18 cellular contexts compared by ENCODE assay signal in the genomic region with DNA sequence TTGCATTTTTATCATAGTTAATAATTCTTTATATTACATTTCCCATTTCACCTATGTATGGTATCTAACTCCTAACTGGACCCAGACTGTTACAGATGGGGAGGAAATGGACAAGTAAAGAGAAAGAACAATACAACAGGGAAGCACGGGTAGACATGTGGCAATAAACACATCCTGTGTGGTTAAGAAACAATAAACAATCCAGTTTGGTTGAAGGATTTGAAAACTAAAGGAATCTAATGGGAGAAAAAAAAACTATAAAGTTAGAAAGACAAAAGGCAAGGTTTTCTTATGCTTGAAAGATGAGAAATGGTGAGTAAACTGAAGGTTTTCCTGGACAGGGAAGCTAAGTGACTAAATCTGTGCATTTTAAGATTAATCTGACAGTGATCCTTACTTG. TPM values are rescaled to one million over a fixed set of nuclear protein-coding genes. Genes with fewer than 3 reads are reported as not detected.
A peak's percentile ranks its signal among the peaks of the same experiment; 100 is the strongest.
DNase-seq lines count a peak whose midpoint lies in the region; ATAC-seq and TF ChIP-seq lines count a peak whose summit lies in the region.
"Had no signal": no experiment of that assay in that cellular context is flagged by ENCODE, and none has a peak within 500 bp of the region (broad histone marks: within the 10 kb centered on the region; RNA-seq: fewer than 3 reads in every experiment).

No MANE protein-coding gene starts in this region.

- TF ChIP-seq CTCF in AG04450 (IDR thresholded peaks at IDR 0.05; ENCODE audit: low read depth, low read length) (no peak), WTC11 (IDR thresholded peaks at IDR 0.05) (no peak), fibroblast of the aortic adventitia (IDR thresholded peaks at IDR 0.05; ENCODE audit: insufficient read depth, low read length) (no peak)
- no peak for TF ChIP-seq CTCF in CD8-positive, alpha-beta T cell (IDR thresholded peaks at IDR 0.05)

- no peaks in the 10 kb centered on the region for H3K27me3 ChIP-seq in AG04450 (ENCODE audit: control insufficient read depth, insufficient read depth, low read length)
- H3K27me3 ChIP-seq in CD8-positive, alpha-beta T cell (ENCODE audit: insufficient read depth, low read length) = no peaks in the 10 kb centered on the region
- H3K27me3 ChIP-seq: cardiac muscle cell, SJCRH30 had no signal

- no peak for ATAC-seq in WTC11
- no peak for ATAC-seq in HG02970 (IDR thresholded peaks at IDR 0.05; ENCODE audit: low FRiP score, unreplicated experiment)
- no peak for ATAC-seq in CD8-positive, alpha-beta T cell

- peaks cover 23% of the 10 kb centered on the region for H3K36me3 Mint-ChIP-seq in WTC11
- peaks cover 32% of the 10 kb centered on the region for H3K36me3 Mint-ChIP-seq in activated CD4-positive, alpha-beta memory T cell treated with anti-CD3 and anti-CD28 coated beads for 36 hours
- peaks cover 58% of the 10 kb centered on the region for H3K36me3 Mint-ChIP-seq in CD8-positive, alpha-beta T cell

- no peaks in the 10 kb centered on the region for H3K9me3 ChIP-seq in AG04450 (ENCODE audit: control insufficient read depth, insufficient read depth, low read length)
- H3K9me3 ChIP-seq in CD8-positive, alpha-beta T cell (ENCODE audit: low read length) = no peaks in the 10 kb centered on the region
- H3K9me3 ChIP-seq: SJCRH30 had no signal

- CTCF ChIA-PET in AG04450 (lab: Charles Lee) (interaction anchor here (1.8 kb wide), 1 partner anchor 17 kb away, joined by 5 read pairs; no protein-coding TSS in a partner anchor), WTC11 (lab: Charles Lee) (no interaction called here)
- CTCF ChIA-PET in activated CD4-positive, alpha-beta memory T cell treated with anti-CD3 and anti-CD28 coated beads for 36 hours (lab: Charles Lee) = no interaction called here
- CTCF ChIA-PET in CD8-positive, alpha-beta T cell (lab: Charles Lee) = interaction anchor here (0.7 kb wide), 1 partner anchor 807 kb away, joined by 3 read pairs; no protein-coding TSS in a partner anchor

- H3K4me3 ChIP-seq in AG04450 (ENCODE audit: low read depth, low read length) (no peak overlapping the region), fibroblast of the aortic adventitia (ENCODE audit: low read depth, low read length) (no peak overlapping the region)
- H3K4me3 ChIP-seq in CD8-positive, alpha-beta T cell (ENCODE audit: low read depth, low read length) = no peak overlapping the region
- H3K4me3 ChIP-seq: cardiac muscle cell, SJCRH30 had no signal

- no peak overlapping the region for H3K4me3 Mint-ChIP-seq in WTC11
- no peak overlapping the region for H3K4me3 Mint-ChIP-seq in activated CD4-positive, alpha-beta memory T cell treated with anti-CD3 and anti-CD28 coated beads for 36 hours
- H3K4me3 Mint-ChIP-seq in CD8-positive, alpha-beta T cell = no peak overlapping the region

- H3K9me3 Mint-ChIP-seq in WTC11 = no peaks in the 10 kb centered on the region
- no peaks in the 10 kb centered on the region for H3K9me3 Mint-ChIP-seq in activated CD4-positive, alpha-beta memory T cell treated with anti-CD3 and anti-CD28 coated beads for 36 hours
- H3K9me3 Mint-ChIP-seq in CD8-positive, alpha-beta T cell = no peaks in the 10 kb centered on the region

- intact Hi-C loops in activated CD4-positive, alpha-beta memory T cell treated with anti-CD3 and anti-CD28 coated beads for 36 hours (cut with micrococcal nuclease) = no loop called here
- intact Hi-C loops in CD8-positive, alpha-beta T cell (cut with DNase I, micrococcal nuclease) = no loop called here

- DNase-seq in AG04450 (ENCODE audit: low read depth, low spot score) = peak; percentile 8
- peak; percentile 57 for DNase-seq in EH (ENCODE audit: low read depth)
- no peak for DNase-seq in WTC11 (ENCODE audit: low spot score)
- DNase-seq in fibroblast of the aortic adventitia (ENCODE audit: low read depth) = peak; percentile 21
- no peak for DNase-seq in effector CD8-positive, alpha-beta T cell (lab: John Stamatoyannopoulos, UW)
- no peak for DNase-seq in activated CD4-positive, alpha-beta memory T cell treated with anti-CD3 and anti-CD28 coated beads for 36 hours
- no peak for DNase-seq in CD8-positive, alpha-beta T cell
- DNase-seq: activated effector memory CD4-positive, alpha-beta T cell treated with Interleukin-2 at 50 U/mL for 16 hours; effector memory CD4-positive, alpha-beta T cell; Kasumi-1; NCI-H1694 treated with DMSO at 0.1 percent for 48 hours; SJCRH30; small intestine; stimulated activated naive CD4-positive, alpha-beta T cell had no signal

- H3K36me3 ChIP-seq in CD8-positive, alpha-beta T cell (ENCODE audit: insufficient read depth, low read length) = peaks cover 10% of the 10 kb centered on the region

- POLR2A ChIA-PET in AG04450 (lab: Yijun Ruan, JAX) = no interaction called here
- POLR2A ChIA-PET in WTC11 (lab: Charles Lee) = no interaction called here
- POLR2A ChIA-PET in activated CD4-positive, alpha-beta memory T cell treated with anti-CD3 and anti-CD28 coated beads for 36 hours (lab: Charles Lee) = no interaction called here
- POLR2A ChIA-PET in CD8-positive, alpha-beta T cell (lab: Charles Lee) = no interaction called here

- no peaks in the 10 kb centered on the region for H3K4me1 ChIP-seq in CD8-positive, alpha-beta T cell (ENCODE audit: insufficient read depth, low read length)
- H3K4me1 ChIP-seq: SJCRH30 had no signal

- H3K27ac ChIP-seq in AG04450 (ENCODE audit: low read depth, low read length) = no peak overlapping the region
- no peak overlapping the region for H3K27ac ChIP-seq in CD8-positive, alpha-beta T cell (ENCODE audit: low read depth, low read length)
- H3K27ac ChIP-seq: C4-2B, cardiac muscle cell, SJCRH30 had no signal

- H3K27ac Mint-ChIP-seq in WTC11 = peak overlapping the region; percentile 27; the same call in 1 of the 2 replicates
- H3K27ac Mint-ChIP-seq in activated CD4-positive, alpha-beta memory T cell treated with anti-CD3 and anti-CD28 coated beads for 36 hours = no peak overlapping the region
- H3K27ac Mint-ChIP-seq in CD8-positive, alpha-beta T cell = no peak overlapping the region

- H3K27me3 Mint-ChIP-seq in WTC11 (ENCODE audit: low read depth) = no peaks in the 10 kb centered on the region
- H3K27me3 Mint-ChIP-seq in activated CD4-positive, alpha-beta memory T cell treated with anti-CD3 and anti-CD28 coated beads for 36 hours = no peaks in the 10 kb centered on the region
- H3K27me3 Mint-ChIP-seq in CD8-positive, alpha-beta T cell (ENCODE audit: low read depth) = no peaks in the 10 kb centered on the region

- no peaks in the 10 kb centered on the region for H3K4me1 Mint-ChIP-seq in WTC11
- H3K4me1 Mint-ChIP-seq in activated CD4-positive, alpha-beta memory T cell treated with anti-CD3 and anti-CD28 coated beads for 36 hours (ENCODE audit: low read depth) = peaks cover 35% of the 10 kb centered on the region
- H3K4me1 Mint-ChIP-seq in CD8-positive, alpha-beta T cell (ENCODE audit: low read depth) = peaks cover 13% of the 10 kb centered on the region

TF ChIP-seq in WTC11, 78 proteins besides CTCF, POLR2A, EP300 and RAD21:
- TF ChIP-seq, protein P1, sequence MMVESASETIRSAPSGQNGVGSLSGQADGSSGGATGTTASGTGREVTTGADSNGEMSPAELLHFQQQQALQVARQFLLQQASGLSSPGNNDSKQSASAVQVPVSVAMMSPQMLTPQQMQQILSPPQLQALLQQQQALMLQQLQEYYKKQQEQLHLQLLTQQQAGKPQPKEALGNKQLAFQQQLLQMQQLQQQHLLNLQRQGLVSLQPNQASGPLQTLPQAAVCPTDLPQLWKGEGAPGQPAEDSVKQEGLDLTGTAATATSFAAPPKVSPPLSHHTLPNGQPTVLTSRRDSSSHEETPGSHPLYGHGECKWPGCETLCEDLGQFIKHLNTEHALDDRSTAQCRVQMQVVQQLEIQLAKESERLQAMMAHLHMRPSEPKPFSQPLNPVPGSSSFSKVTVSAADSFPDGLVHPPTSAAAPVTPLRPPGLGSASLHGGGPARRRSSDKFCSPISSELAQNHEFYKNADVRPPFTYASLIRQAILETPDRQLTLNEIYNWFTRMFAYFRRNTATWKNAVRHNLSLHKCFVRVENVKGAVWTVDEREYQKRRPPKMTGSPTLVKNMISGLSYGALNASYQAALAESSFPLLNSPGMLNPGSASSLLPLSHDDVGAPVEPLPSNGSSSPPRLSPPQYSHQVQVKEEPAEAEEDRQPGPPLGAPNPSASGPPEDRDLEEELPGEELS (CRISPR knock-in tag; IDR thresholded peaks at IDR 0.05) = no peak
- TF ChIP-seq, protein P2, sequence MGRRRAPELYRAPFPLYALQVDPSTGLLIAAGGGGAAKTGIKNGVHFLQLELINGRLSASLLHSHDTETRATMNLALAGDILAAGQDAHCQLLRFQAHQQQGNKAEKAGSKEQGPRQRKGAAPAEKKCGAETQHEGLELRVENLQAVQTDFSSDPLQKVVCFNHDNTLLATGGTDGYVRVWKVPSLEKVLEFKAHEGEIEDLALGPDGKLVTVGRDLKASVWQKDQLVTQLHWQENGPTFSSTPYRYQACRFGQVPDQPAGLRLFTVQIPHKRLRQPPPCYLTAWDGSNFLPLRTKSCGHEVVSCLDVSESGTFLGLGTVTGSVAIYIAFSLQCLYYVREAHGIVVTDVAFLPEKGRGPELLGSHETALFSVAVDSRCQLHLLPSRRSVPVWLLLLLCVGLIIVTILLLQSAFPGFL (CRISPR knock-in tag; IDR thresholded peaks at IDR 0.05; ENCODE audit: borderline replicate concordance) = no peak
- no peak for TF ChIP-seq CBFB (CRISPR knock-in tag; IDR thresholded peaks at IDR 0.05; ENCODE audit: low read depth)
- TF ChIP-seq GTF2I (CRISPR knock-in tag; conservative IDR thresholded peaks at IDR 0.05) = no peak
- no peak for TF ChIP-seq MYBL2 (CRISPR knock-in tag; IDR thresholded peaks at IDR 0.05)
- TF ChIP-seq GABPB1 (CRISPR knock-in tag; IDR thresholded peaks at IDR 0.05) = no peak
- TF ChIP-seq NFE2L1 (CRISPR knock-in tag; IDR thresholded peaks at IDR 0.05) = no peak
- TF ChIP-seq JUN (CRISPR knock-in tag; IDR thresholded peaks at IDR 0.05) = no peak
- no peak for TF ChIP-seq GRHL2 (CRISPR knock-in tag; IDR thresholded peaks at IDR 0.05; ENCODE audit: insufficient replicate concordance, severe bottlenecking)
- TF ChIP-seq RELA (CRISPR knock-in tag; IDR thresholded peaks at IDR 0.05; ENCODE audit: borderline replicate concordance) = no peak
- TF ChIP-seq, protein P3, sequence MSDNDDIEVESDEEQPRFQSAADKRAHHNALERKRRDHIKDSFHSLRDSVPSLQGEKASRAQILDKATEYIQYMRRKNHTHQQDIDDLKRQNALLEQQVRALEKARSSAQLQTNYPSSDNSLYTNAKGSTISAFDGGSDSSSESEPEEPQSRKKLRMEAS (CRISPR knock-in tag; IDR thresholded peaks at IDR 0.05) = no peak
- no peak for TF ChIP-seq KAT7 (CRISPR knock-in tag; IDR thresholded peaks at IDR 0.05; ENCODE audit: borderline replicate concordance)

RNA-seq across cellular contexts. Expression of a gene that starts 34.9 kb away (rescaled TPM):
- 0.33 and 0.35 TPM in 2 replicates for polyA plus RNA-seq in AG04450 (2011; rRNA removed)
- 0.46 and 2.4 TPM in 2 replicates for polyA minus RNA-seq in AG04450 (2011; rRNA and poly(A)+ RNA removed)
- total RNA-seq in WTC11 (2021) (0.17 to 0.46 TPM (median 0.23 TPM) in 3 replicates), fibroblast of the aortic adventitia (ENCODE audit: low replicate concordance) (0.09 and 0.16 TPM in 2 replicates)
- under 1 TPM; 0.24 to 0.81 TPM for total RNA-seq in activated CD4-positive, alpha-beta memory T cell treated with anti-CD3 and anti-CD28 coated beads for 36 hours
- total RNA-seq in CD8-positive, alpha-beta T cell = 1 to 10 TPM in 1 of 2 experiments, under 1 TPM in 1; 0.43 to 2.4 TPM
- total RNA-seq: NCI-H460 had no signal

Comparison
In these comparisons a context has a peak if more than half of its experiments do, and no peak if none do; other contexts are left out.
1. DNase-seq: peak in AG04450 (single experiment), EH (single experiment) and fibroblast of the aortic adventitia (single experiment); none in WTC11 (single experiment), effector CD8-positive, alpha-beta T cell (single experiment), activated CD4-positive, alpha-beta memory T cell treated with anti-CD3 and anti-CD28 coated beads for 36 hours (single experiment) and CD8-positive, alpha-beta T cell (0 of 7).
2. CTCF ChIA-PET loops: an anchor here in AG04450 (1.8 kb wide) and CD8-positive, alpha-beta T cell (0.7 kb wide); none called in WTC11 and activated CD4-positive, alpha-beta memory T cell treated with anti-CD3 and anti-CD28 coated beads for 36 hours.